In genomic region chr6:24255676-24256075, GRCh38 we compare ENCODE assay signal across 12 cellular contexts.
DNase-seq lines count a peak whose midpoint lies in the region; ATAC-seq and TF ChIP-seq lines count a peak whose summit lies in the region.
"Had no signal": no experiment of that assay in that cellular context is flagged by ENCODE, and none has a peak within 500 bp of the region (broad histone marks: within the 10 kb centered on the region; RNA-seq: fewer than 3 reads in every experiment).

No MANE protein-coding gene starts in this region.

- H4K20me1 ChIP-seq in KMS-11 (ENCODE audit: insufficient read depth): no peaks in the 10 kb centered on the region

- no peaks in the 10 kb centered on the region for H3K27me3 ChIP-seq in KMS-11 (ENCODE audit: insufficient read depth, low read depth)
- H3K27me3 ChIP-seq: pancreas, upper lobe of right lung had no signal

- no peak overlapping the region for H2AFZ ChIP-seq in KMS-11 (ENCODE audit: low read depth)

- H3K79me2 ChIP-seq in KMS-11 (ENCODE audit: insufficient read depth, low read depth): no peaks in the 10 kb centered on the region

- no peaks in the 10 kb centered on the region for H3K36me3 ChIP-seq in KMS-11 (ENCODE audit: insufficient read depth)
- H3K36me3 ChIP-seq: pancreas, upper lobe of right lung had no signal

- TF ChIP-seq CTCF in KMS-11 (conservative IDR thresholded peaks at IDR 0.05; ENCODE audit: low read depth, low read length): no peak

- H3K4me1 ChIP-seq in KMS-11 (ENCODE audit: low read depth, poor library complexity, severe bottlenecking): peaks cover 16% of the 10 kb centered on the region
- H3K4me1 ChIP-seq: upper lobe of right lung had no signal

- H3K27ac ChIP-seq in KMS-11: no peak overlapping the region
- H3K27ac ChIP-seq: pancreas, upper lobe of right lung had no signal

- H3K9ac ChIP-seq in KMS-11: no peak overlapping the region

- H3K4me3 ChIP-seq in KMS-11 (IDR thresholded peaks at IDR 0.05; ENCODE audit: insufficient read depth, low read depth, low read length): no peak overlapping the region
- H3K4me3 ChIP-seq: lung, pancreas, upper lobe of right lung had no signal

- DNase-seq in cerebellar cortex (ENCODE audit: low spot score): no peak
- DNase-seq in activated CD4-positive, CD25-positive, alpha-beta regulatory T cell treated with anti-CD3 and anti-CD28 coated beads, Interleukin-2, amount 50 U/mL, for 72 hours: no peak
- DNase-seq in DMS79 treated with DMSO at 0.1 percent for 48 hours (lab: John Stamatoyannopoulos, UW): no peak
- no peak for DNase-seq in putamen (ENCODE audit: low spot score)
- DNase-seq: NCI-H2081, pancreas, upper lobe of right lung had no signal

- H3K4me2 ChIP-seq in KMS-11: peak overlapping the region; percentile 32; the same call in 1 of the 2 replicates

- ATAC-seq in GM18858 (IDR thresholded peaks at IDR 0.05; ENCODE audit: unreplicated experiment): peak; percentile 99
- ATAC-seq in GM19468 (IDR thresholded peaks at IDR 0.05; ENCODE audit: extremely low read depth, unreplicated experiment): peak; percentile 84
- ATAC-seq in HG02970 (IDR thresholded peaks at IDR 0.05; ENCODE audit: low FRiP score, unreplicated experiment): peak; percentile 91
- ATAC-seq: pancreas, upper lobe of right lung had no signal
